Comparison of ENCODE assay signal across 3 cellular contexts in genomic region chr19:14678199-14678598, GRCh38.
A peak's percentile ranks its signal among the peaks of the same experiment; 100 is the strongest.
TF ChIP-seq lines count a peak whose summit lies in the region.

No MANE protein-coding gene starts in this region.

TF ChIP-seq in HepG2, 621 proteins besides CTCF, POLR2A, EP300 and RAD21:
- no peak for TF ChIP-seq ZNF263 (CRISPR knock-in tag; IDR thresholded peaks at IDR 0.05)
- peak; percentile 93 for TF ChIP-seq CREB1 (IDR thresholded peaks at IDR 0.05)
- no peak for TF ChIP-seq CREB1 (CRISPR knock-in tag; IDR thresholded peaks at IDR 0.05)
- 0 out of 2 replicates have a peak, but pooled peaks have one; percentile 10 for TF ChIP-seq FOXP1 (IDR thresholded peaks at IDR 0.05)
- no peak for TF ChIP-seq FOXP1 (CRISPR knock-in tag; IDR thresholded peaks at IDR 0.05)

TF ChIP-seq in HEK293, 187 proteins besides CTCF, POLR2A, EP300 and RAD21:
- TF ChIP-seq ZNF658 (tag by site-specific recombination; IDR thresholded peaks at IDR 0.05) (0 out of 2 replicates have a peak, but pooled peaks have one; percentile 23), ZBTB49 (tag by site-specific recombination; IDR thresholded peaks at IDR 0.05; ENCODE audit: low read depth) (no peak), ZNF266 (tag by site-specific recombination; IDR thresholded peaks at IDR 0.05; ENCODE audit: low read depth) (no peak), ZNF18 (tag by site-specific recombination; IDR thresholded peaks at IDR 0.05) (no peak), ZNF610 (tag by site-specific recombination; IDR thresholded peaks at IDR 0.05; ENCODE audit: borderline replicate concordance) (no peak), ZNF518A (tag by site-specific recombination; conservative IDR thresholded peaks at IDR 0.05; ENCODE audit: low read depth) (no peak), HOXD13 (CRISPR knock-in tag; IDR thresholded peaks at IDR 0.05; ENCODE audit: borderline replicate concordance) (no peak), ZNF747 (tag by site-specific recombination; IDR thresholded peaks at IDR 0.05) (no peak), ZNF114 (tag by site-specific recombination; IDR thresholded peaks at IDR 0.05) (peak; percentile 81; the same call in 1 of the 2 replicates), ZNF513 (tag by site-specific recombination; IDR thresholded peaks at IDR 0.05) (peak; percentile 88)

TF ChIP-seq in IMR-90, 13 proteins besides CTCF, POLR2A, EP300 and RAD21:
- TF ChIP-seq CHD1 (IDR thresholded peaks at IDR 0.05; ENCODE audit: low read depth, low read length), result no peak
- no peak for TF ChIP-seq FOS (IDR thresholded peaks at IDR 0.05; ENCODE audit: low read depth, low read length)
- no peak for TF ChIP-seq MXI1 (IDR thresholded peaks at IDR 0.05; ENCODE audit: borderline replicate concordance, low read depth, low read length)
- no peak for TF ChIP-seq RCOR1 (IDR thresholded peaks at IDR 0.05; ENCODE audit: insufficient replicate concordance, low read length)
- no peak for TF ChIP-seq MAZ (IDR thresholded peaks at IDR 0.05; ENCODE audit: borderline replicate concordance, low read depth, low read length)
- no peak for TF ChIP-seq SMC3 (IDR thresholded peaks at IDR 0.05; ENCODE audit: low read depth, low read length)
- no peak for TF ChIP-seq USF2 (IDR thresholded peaks at IDR 0.05; ENCODE audit: low read depth, low read length)
- no peak for TF ChIP-seq BHLHE40 (IDR thresholded peaks at IDR 0.05; ENCODE audit: low read depth, low read length)
- no peak for TF ChIP-seq ELK1 (IDR thresholded peaks at IDR 0.05; ENCODE audit: borderline replicate concordance, low read depth, low read length)
- TF ChIP-seq NFE2L2 (IDR thresholded peaks at IDR 0.05; ENCODE audit: low read depth, low read length), result no peak
